In the genomic region with DNA sequence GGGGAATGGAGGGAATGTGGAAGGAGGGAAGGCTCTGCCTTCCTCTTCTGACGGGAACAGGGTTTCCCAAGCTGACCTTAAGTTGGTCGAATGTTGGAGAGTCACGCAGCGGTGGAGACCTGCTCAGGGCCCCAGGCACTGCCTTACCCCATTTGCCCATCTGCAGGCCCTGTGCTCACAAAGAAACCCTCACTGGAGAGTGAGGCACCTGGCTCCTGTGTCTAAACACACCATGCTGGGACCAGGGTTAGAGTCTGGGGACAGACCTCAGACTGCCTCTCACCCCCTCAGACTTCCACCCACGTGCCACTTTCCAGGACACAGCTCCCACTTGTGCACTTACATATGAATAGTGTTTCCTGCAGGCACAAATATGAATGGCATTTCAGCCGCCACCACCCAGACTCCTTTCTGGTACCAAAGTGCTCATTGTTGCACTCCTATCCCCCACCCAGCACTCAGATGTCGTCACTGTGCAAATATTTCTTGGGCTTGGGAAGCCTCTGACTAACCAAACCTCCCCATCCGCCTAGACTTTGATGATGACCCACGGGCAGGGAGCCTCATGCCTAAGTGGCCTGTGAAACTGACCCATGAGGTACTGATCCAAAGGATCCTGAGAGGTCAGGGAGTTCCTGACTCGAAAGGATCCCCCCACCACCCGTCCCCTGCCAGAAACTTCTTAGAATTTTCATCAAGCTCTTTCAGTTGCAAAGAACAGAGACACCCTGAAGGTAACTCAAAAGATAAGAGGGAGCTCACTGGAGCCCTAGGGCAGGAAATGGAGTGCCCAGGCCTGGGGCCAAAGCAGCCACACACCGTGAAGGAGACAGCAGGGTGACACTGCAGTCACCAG, we compare ENCODE assay signal across 1 cellular context.
A peak's percentile ranks its signal among the peaks of the same experiment; 100 is the strongest.
TF ChIP-seq lines count a peak whose summit lies in the region.

No MANE protein-coding gene starts in this region.

TF ChIP-seq in HepG2, 621 proteins besides CTCF, POLR2A, EP300 and RAD21 (continued from another document):
- TF ChIP-seq IRX3 (CRISPR knock-in tag; IDR thresholded peaks at IDR 0.05; ENCODE audit: borderline replicate concordance, low read depth) (no peak), RBM39 (IDR thresholded peaks at IDR 0.05; ENCODE audit: low read depth, low read length, poor library complexity, severe bottlenecking) (no peak), ZNF20 (CRISPR knock-in tag; IDR thresholded peaks at IDR 0.05) (no peak), ZC3H13 (CRISPR knock-in tag; IDR thresholded peaks at IDR 0.05) (peak; percentile 46; the same call in 1 of the 2 replicates), ZNF124 (CRISPR knock-in tag; IDR thresholded peaks at IDR 0.05) (peak; percentile 83), DPF2 (CRISPR knock-in tag; IDR thresholded peaks at IDR 0.05; ENCODE audit: borderline replicate concordance, low read depth) (peak; percentile 81), ZNF160 (CRISPR knock-in tag; IDR thresholded peaks at IDR 0.05) (no peak), AKAP8 (CRISPR knock-in tag; IDR thresholded peaks at IDR 0.05) (no peak; the same call in none of the 2 replicates), LCORL (IDR thresholded peaks at IDR 0.05) (peak; percentile 54; the same call in 1 of the 2 replicates), LCORL (CRISPR knock-in tag; IDR thresholded peaks at IDR 0.05) (peak; percentile 100), GATA4 (IDR thresholded peaks at IDR 0.05; ENCODE audit: borderline replicate concordance, low read depth) (0 out of 2 replicates have a peak, but pooled peaks have one; percentile 27), CREB1 (IDR thresholded peaks at IDR 0.05) (peak; percentile 91), CREB1 (CRISPR knock-in tag; IDR thresholded peaks at IDR 0.05) (no peak), SKI (IDR thresholded peaks at IDR 0.05; ENCODE audit: partially characterized antibody) (peak; percentile 80), POLR2AphosphoS2 (IDR thresholded peaks at IDR 0.05; ENCODE audit: low read depth, low read length) (no peak; the same call in 1 of the 2 replicates), JDP2 (CRISPR knock-in tag; IDR thresholded peaks at IDR 0.05; ENCODE audit: borderline replicate concordance) (no peak), USF2 (IDR thresholded peaks at IDR 0.05; ENCODE audit: low read depth, low read length) (peak; percentile 26; the same call in 1 of the 2 replicates), USF2 (CRISPR knock-in tag; IDR thresholded peaks at IDR 0.05; ENCODE audit: borderline replicate concordance) (no peak), ZNF317 (CRISPR knock-in tag; IDR thresholded peaks at IDR 0.05) (0 out of 2 replicates have a peak, but pooled peaks have one; percentile 69), ZNF790 (CRISPR knock-in tag; IDR thresholded peaks at IDR 0.05; ENCODE audit: borderline replicate concordance) (no peak), ZFP82 (CRISPR knock-in tag; IDR thresholded peaks at IDR 0.05; ENCODE audit: borderline replicate concordance) (no peak; the same call in 1 of the 2 replicates), MEIS2 (CRISPR knock-in tag; IDR thresholded peaks at IDR 0.05) (peak; percentile 72), PLSCR1 (CRISPR knock-in tag; IDR thresholded peaks at IDR 0.05; ENCODE audit: borderline replicate concordance) (no peak), ONECUT2 (CRISPR knock-in tag; IDR thresholded peaks at IDR 0.05) (no peak), ZFAT (CRISPR knock-in tag; conservative IDR thresholded peaks at IDR 0.05) (no peak), ZNF543 (CRISPR knock-in tag; IDR thresholded peaks at IDR 0.05) (peak; percentile 91; the same call in 1 of the 2 replicates), GABPB1 (CRISPR knock-in tag; IDR thresholded peaks at IDR 0.05) (peak; percentile 44; the same call in 1 of the 2 replicates), TIGD3 (CRISPR knock-in tag; IDR thresholded peaks at IDR 0.05; ENCODE audit: borderline replicate concordance) (no peak), ZGPAT (CRISPR knock-in tag; IDR thresholded peaks at IDR 0.05) (peak; percentile 93), SNAI1 (CRISPR knock-in tag; IDR thresholded peaks at IDR 0.05; ENCODE audit: borderline replicate concordance) (no peak; the same call in 1 of the 2 replicates), HOXD1 (CRISPR knock-in tag; IDR thresholded peaks at IDR 0.05) (peak; percentile 84), ZBTB37 (CRISPR knock-in tag; IDR thresholded peaks at IDR 0.05) (peak; percentile 94), NFRKB (IDR thresholded peaks at IDR 0.05) (no peak), ZNF557 (CRISPR knock-in tag; IDR thresholded peaks at IDR 0.05) (peak; percentile 83; the same call in 1 of the 2 replicates), HOXA5 (CRISPR knock-in tag; IDR thresholded peaks at IDR 0.05) (peak; percentile 37; the same call in 1 of the 2 replicates), TBL1XR1 (IDR thresholded peaks at IDR 0.05; ENCODE audit: borderline replicate concordance, low read length, partially characterized antibody) (peak; percentile 63), ZNF569 (CRISPR knock-in tag; IDR thresholded peaks at IDR 0.05; ENCODE audit: borderline replicate concordance) (no peak), SP2 (CRISPR knock-in tag; IDR thresholded peaks at IDR 0.05) (no peak), KDM5B (CRISPR knock-in tag; IDR thresholded peaks at IDR 0.05; ENCODE audit: borderline replicate concordance) (peak; percentile 19; the same call in 1 of the 2 replicates), ZNF660 (CRISPR knock-in tag; IDR thresholded peaks at IDR 0.05; ENCODE audit: borderline replicate concordance, low read depth) (0 out of 2 replicates have a peak, but pooled peaks have one; percentile 2)
- TF ChIP-seq, protein P1, sequence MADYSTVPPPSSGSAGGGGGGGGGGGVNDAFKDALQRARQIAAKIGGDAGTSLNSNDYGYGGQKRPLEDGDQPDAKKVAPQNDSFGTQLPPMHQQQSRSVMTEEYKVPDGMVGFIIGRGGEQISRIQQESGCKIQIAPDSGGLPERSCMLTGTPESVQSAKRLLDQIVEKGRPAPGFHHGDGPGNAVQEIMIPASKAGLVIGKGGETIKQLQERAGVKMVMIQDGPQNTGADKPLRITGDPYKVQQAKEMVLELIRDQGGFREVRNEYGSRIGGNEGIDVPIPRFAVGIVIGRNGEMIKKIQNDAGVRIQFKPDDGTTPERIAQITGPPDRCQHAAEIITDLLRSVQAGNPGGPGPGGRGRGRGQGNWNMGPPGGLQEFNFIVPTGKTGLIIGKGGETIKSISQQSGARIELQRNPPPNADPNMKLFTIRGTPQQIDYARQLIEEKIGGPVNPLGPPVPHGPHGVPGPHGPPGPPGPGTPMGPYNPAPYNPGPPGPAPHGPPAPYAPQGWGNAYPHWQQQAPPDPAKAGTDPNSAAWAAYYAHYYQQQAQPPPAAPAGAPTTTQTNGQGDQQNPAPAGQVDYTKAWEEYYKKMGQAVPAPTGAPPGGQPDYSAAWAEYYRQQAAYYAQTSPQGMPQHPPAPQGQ (CRISPR knock-in tag; IDR thresholded peaks at IDR 0.05; ENCODE audit: borderline replicate concordance): no peak
- TF ChIP-seq, protein P2, sequence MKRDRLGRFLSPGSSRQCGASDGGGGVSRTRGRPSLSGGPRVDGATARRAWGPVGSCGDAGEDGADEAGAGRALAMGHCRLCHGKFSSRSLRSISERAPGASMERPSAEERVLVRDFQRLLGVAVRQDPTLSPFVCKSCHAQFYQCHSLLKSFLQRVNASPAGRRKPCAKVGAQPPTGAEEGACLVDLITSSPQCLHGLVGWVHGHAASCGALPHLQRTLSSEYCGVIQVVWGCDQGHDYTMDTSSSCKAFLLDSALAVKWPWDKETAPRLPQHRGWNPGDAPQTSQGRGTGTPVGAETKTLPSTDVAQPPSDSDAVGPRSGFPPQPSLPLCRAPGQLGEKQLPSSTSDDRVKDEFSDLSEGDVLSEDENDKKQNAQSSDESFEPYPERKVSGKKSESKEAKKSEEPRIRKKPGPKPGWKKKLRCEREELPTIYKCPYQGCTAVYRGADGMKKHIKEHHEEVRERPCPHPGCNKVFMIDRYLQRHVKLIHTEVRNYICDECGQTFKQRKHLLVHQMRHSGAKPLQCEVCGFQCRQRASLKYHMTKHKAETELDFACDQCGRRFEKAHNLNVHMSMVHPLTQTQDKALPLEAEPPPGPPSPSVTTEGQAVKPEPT (CRISPR knock-in tag; IDR thresholded peaks at IDR 0.05; ENCODE audit: low read depth): peak; percentile 74; the same call in 1 of the 2 replicates
